8 cellular contexts compared by ENCODE assay signal in the genomic region with DNA sequence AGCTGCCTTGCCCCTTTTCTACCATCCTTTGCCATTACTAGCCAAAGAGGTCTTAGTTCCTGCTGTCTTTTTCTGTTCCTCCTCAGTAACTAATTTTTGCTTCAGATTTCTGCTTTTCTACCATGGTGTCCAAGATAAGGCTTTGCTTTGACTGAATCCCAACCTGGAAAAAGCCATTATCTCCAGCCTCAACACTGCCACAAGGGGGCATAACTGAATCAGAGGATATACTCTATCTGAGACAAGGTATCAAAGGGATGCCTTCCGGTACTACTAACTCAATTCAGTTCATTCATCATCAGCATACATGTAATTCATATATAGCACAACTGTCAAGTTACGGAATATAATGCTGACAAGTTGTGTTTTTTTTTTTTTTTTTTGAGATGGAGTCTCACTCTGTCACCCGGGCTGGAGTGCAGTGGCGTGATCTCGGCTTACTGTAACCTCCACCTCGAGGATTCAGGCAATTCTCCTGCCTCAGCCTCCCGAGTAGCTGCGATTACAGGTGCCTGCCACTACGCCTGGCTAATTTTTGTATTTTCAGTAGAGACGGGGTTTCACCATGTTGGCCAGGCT. TPM values are rescaled to one million over a fixed set of nuclear protein-coding genes. Genes with fewer than 3 reads are reported as not detected.
DNase-seq lines count a peak whose midpoint lies in the region; ATAC-seq lines count a peak whose summit lies in the region.

No MANE protein-coding gene starts in this region.

- H3K27ac ChIP-seq in iPS DF 6.9 (ENCODE audit: low read length) = no peak overlapping the region

- no peaks in the 10 kb centered on the region for H3K4me1 ChIP-seq in iPS DF 6.9 (ENCODE audit: control insufficient read depth, insufficient read depth, low read length)

- peaks cover 2% of the 10 kb centered on the region for H3K36me3 ChIP-seq in H7 (replicated peaks; ENCODE audit: control insufficient read depth, insufficient read depth, low read length)
- H3K36me3 ChIP-seq in iPS DF 6.9 (ENCODE audit: control insufficient read depth, insufficient read depth, low read length) = no peaks in the 10 kb centered on the region; the same call in 1 of the 2 replicates

- H3K27me3 ChIP-seq in H7 (ENCODE audit: control insufficient read depth, insufficient read depth, low read length) = no peaks in the 10 kb centered on the region
- no peaks in the 10 kb centered on the region for H3K27me3 ChIP-seq in iPS DF 6.9 (ENCODE audit: control insufficient read depth, insufficient read depth, low read length)

- no peak for ATAC-seq in GM18520 (IDR thresholded peaks at IDR 0.05; ENCODE audit: unreplicated experiment)

- H3K9me3 ChIP-seq in iPS DF 6.9 (ENCODE audit: control insufficient read depth, insufficient read depth, low read length) = no peaks in the 10 kb centered on the region

- no CpG with 5 or more reads among the region's 10 CpGs for WGBS in iPS DF 6.9 (ENCODE audit: insufficient coverage, insufficient read length)

- H3K4me3 ChIP-seq in H7 (ENCODE audit: insufficient read depth, low read depth, low read length) (no peak overlapping the region), iPS DF 6.9 (ENCODE audit: low read length) (no peak overlapping the region)

- DNase-seq in activated CD4-positive, alpha-beta T cell treated with anti-CD3 and anti-CD28 coated beads for 24 hours (ENCODE audit: low read depth in 2 of 2) = peak; percentile 13 to 16
- DNase-seq in activated CD4-positive, alpha-beta T cell treated with anti-CD3 and anti-CD28 coated beads for 1 hour = no peak
- DNase-seq in H7 (peak; percentile 44), NCI-H748 (lab: John Stamatoyannopoulos, UW; ENCODE audit: unreplicated experiment) (peak; percentile 59), iPS DF 6.9 (ENCODE audit: low read depth, low spot score) (peak; percentile 7)
- DNase-seq in activated naive CD4-positive, alpha-beta T cell treated with anti-CD3 and anti-CD28 coated beads, Interleukin-2, amount 50 U/mL, for 16 hours = peak; percentile 34
- DNase-seq in stimulated activated CD4-positive, alpha-beta T cell treated with anti-CD3 and anti-CD28 coated beads, TNF-alpha, amount 100 ng/mL, for 24 hours (ENCODE audit: low read depth in 3 of 3) = peak in 2 of 3 experiments; percentile 17 to 21

RNA-seq across cellular contexts. Expression of gene OSGEPL1, which starts 11.4 kb away (rescaled TPM):
- total RNA-seq in H7 (2014; rRNA removed; shearing (Covaris generic)) = 16.5 and 25.6 TPM in 2 replicates

RNA-seq across cellular contexts. Expression of gene ORMDL1, which starts 33.0 kb away (rescaled TPM):
- total RNA-seq in H7 (2014; rRNA removed; shearing (Covaris generic)) = 39.9 and 52.3 TPM in 2 replicates

RNA-seq across cellular contexts. Expression of gene PMS1, which starts 33.1 kb away (rescaled TPM):
- total RNA-seq in H7 (2014; rRNA removed; shearing (Covaris generic)) = 28.0 and 38.1 TPM in 2 replicates
